Comparison of ENCODE assay signal across 11 cellular contexts in genomic region chr10:119020627-119020946, GRCh38. TPM values are rescaled to one million over a fixed set of nuclear protein-coding genes. Genes with fewer than 3 reads are reported as not detected.
A peak's percentile ranks its signal among the peaks of the same experiment; 100 is the strongest.
DNase-seq lines count a peak whose midpoint lies in the region; ATAC-seq lines count a peak whose summit lies in the region.
"Had no signal": no experiment of that assay in that cellular context is flagged by ENCODE, and none has a peak within 500 bp of the region (broad histone marks: within the 10 kb centered on the region; RNA-seq: fewer than 3 reads in every experiment).

No MANE protein-coding gene starts in this region.

- peaks cover 3% of the 10 kb centered on the region for H3K27me3 Mint-ChIP-seq in activated T-helper 17 cell treated with anti-CD3 and anti-CD28 coated beads, Interleukin-2, amount 50 U/mL, for 72 hours
- peaks cover 12 to 17% of the 10 kb centered on the region in 2 donors for H3K27me3 Mint-ChIP-seq in effector memory CD8-positive, alpha-beta T cell

- no peaks in the 10 kb centered on the region for H3K9me3 Mint-ChIP-seq in activated T-helper 17 cell treated with anti-CD3 and anti-CD28 coated beads, Interleukin-2, amount 50 U/mL, for 72 hours
- H3K9me3 Mint-ChIP-seq in effector memory CD8-positive, alpha-beta T cell = no peaks in the 10 kb centered on the region
- H3K9me3 Mint-ChIP-seq: H9 had no signal

- DNase-seq in A172 (ENCODE audit: low spot score) = peak; percentile 41
- peak; percentile 51 for DNase-seq in Daoy (ENCODE audit: low read depth)
- peak; percentile 69 for DNase-seq in left kidney (ENCODE audit: low read depth, low spot score)
- no peak for DNase-seq in NCI-H510A treated with DMSO at 0.1 percent for 48 hours (lab: John Stamatoyannopoulos, UW)
- DNase-seq in NOMO-1 (lab: John Stamatoyannopoulos, UW; ENCODE audit: unreplicated experiment in 2 of 2) = no peak
- DNase-seq in effector memory CD8-positive, alpha-beta T cell = no peak
- DNase-seq: H9, NCI-H524, right lobe of liver had no signal

- no peak overlapping the region for H3K27ac Mint-ChIP-seq in activated T-helper 17 cell treated with anti-CD3 and anti-CD28 coated beads, Interleukin-2, amount 50 U/mL, for 72 hours
- peak overlapping the region in 1 of 2 donors; percentile 27 for H3K27ac Mint-ChIP-seq in effector memory CD8-positive, alpha-beta T cell
- H3K27ac Mint-ChIP-seq: H9 had no signal

- H3K36me3 Mint-ChIP-seq in activated T-helper 17 cell treated with anti-CD3 and anti-CD28 coated beads, Interleukin-2, amount 50 U/mL, for 72 hours (ENCODE audit: low read depth) = no peaks in the 10 kb centered on the region
- no peaks in the 10 kb centered on the region for H3K36me3 Mint-ChIP-seq in effector memory CD8-positive, alpha-beta T cell (ENCODE audit: insufficient read depth)

- no peak overlapping the region for H3K4me3 Mint-ChIP-seq in activated T-helper 17 cell treated with anti-CD3 and anti-CD28 coated beads, Interleukin-2, amount 50 U/mL, for 72 hours
- no peak overlapping the region for H3K4me3 Mint-ChIP-seq in effector memory CD8-positive, alpha-beta T cell

- H3K4me1 Mint-ChIP-seq in activated T-helper 17 cell treated with anti-CD3 and anti-CD28 coated beads, Interleukin-2, amount 50 U/mL, for 72 hours = peaks cover 4% of the 10 kb centered on the region
- H3K4me1 Mint-ChIP-seq in effector memory CD8-positive, alpha-beta T cell (ENCODE audit: low read depth in 2 of 2) = no peaks in the 10 kb centered on the region

- ATAC-seq in activated T-helper 17 cell treated with anti-CD3 and anti-CD28 coated beads, Interleukin-2, amount 50 U/mL, for 72 hours (replicated peaks) = peak; percentile 74
- no peak for ATAC-seq in HG03108 (IDR thresholded peaks at IDR 0.05; ENCODE audit: unreplicated experiment)
- no peak for ATAC-seq in effector memory CD8-positive, alpha-beta T cell (replicated peaks)

RNA-seq across cellular contexts. Expression of gene NANOS1, which starts 8.9 kb away (rescaled TPM):
- total RNA-seq in A172 (2014; rRNA removed; shearing (Covaris generic)) = 1.3 TPM in 2 replicates
- total RNA-seq in Daoy (2014; rRNA removed; shearing (Covaris generic)) = 3.7 and 4.7 TPM in 2 replicates
- under 1 TPM; 0.11 to 0.30 TPM for total RNA-seq in activated T-helper 17 cell treated with anti-CD3 and anti-CD28 coated beads, Interleukin-2, amount 50 U/mL, for 72 hours

Comparison
In these comparisons a context has a peak if more than half of its experiments do, and no peak if none do; other contexts are left out.
1. DNase-seq: peak in A172 (single experiment), Daoy (single experiment) and left kidney (single experiment); none in NCI-H510A treated with DMSO at 0.1 percent for 48 hours (single experiment), NOMO-1 (0 of 2) and effector memory CD8-positive, alpha-beta T cell (0 of 3).